Comparison of ENCODE assay signal across 11 cellular contexts in genomic region chr14:95495093-95495492, GRCh38. TPM values are rescaled to one million over a fixed set of nuclear protein-coding genes. Genes with fewer than 3 reads are reported as not detected.
A peak's percentile ranks its signal among the peaks of the same experiment; 100 is the strongest.
DNase-seq lines count a peak whose midpoint lies in the region; ATAC-seq and TF ChIP-seq lines count a peak whose summit lies in the region.
"Had no signal": no experiment of that assay in that cellular context is flagged by ENCODE, and none has a peak within 500 bp of the region (broad histone marks: within the 10 kb centered on the region; RNA-seq: fewer than 3 reads in every experiment).

No MANE protein-coding gene starts in this region.

- ATAC-seq in left colon: no peak
- ATAC-seq in HG03469 (IDR thresholded peaks at IDR 0.05; ENCODE audit: unreplicated experiment): no peak

- H3K27me3 ChIP-seq in HL-60 (ENCODE audit: insufficient read depth, poor library complexity, severe bottlenecking) (no peaks in the 10 kb centered on the region), rectal smooth muscle tissue (ENCODE audit: control insufficient read depth, insufficient read depth, low read length) (no peaks in the 10 kb centered on the region)
- H3K27me3 ChIP-seq: right lobe of liver had no signal

- no peak overlapping the region for H3K4me3 Mint-ChIP-seq in brain

- no peak for TF ChIP-seq CTCF in GM12865 (IDR thresholded peaks at IDR 0.05; ENCODE audit: insufficient read depth, low read depth, low read length, missing control alignments)
- TF ChIP-seq CTCF in HL-60 (IDR thresholded peaks at IDR 0.05; ENCODE audit: insufficient read depth, low read length): no peak
- no peak for TF ChIP-seq CTCF in brain (conservative IDR thresholded peaks at IDR 0.05)

- H3K36me3 Mint-ChIP-seq in brain: no peaks in the 10 kb centered on the region

- no peak overlapping the region for H3K9ac ChIP-seq in rectal smooth muscle tissue (ENCODE audit: low read length)

- H3K4me3 ChIP-seq in GM12865 (ENCODE audit: low read depth, low read length): peak overlapping the region; percentile 48
- no peak overlapping the region for H3K4me3 ChIP-seq in HL-60 (replicated peaks; ENCODE audit: insufficient read depth, low read length)
- no peak overlapping the region for H3K4me3 ChIP-seq in rectal smooth muscle tissue (ENCODE audit: low read length)
- H3K4me3 ChIP-seq: right lobe of liver had no signal

- H3K27ac ChIP-seq in HL-60 (replicated peaks): peak overlapping the region; percentile 75
- peak overlapping the region; percentile 5 for H3K27ac ChIP-seq in rectal smooth muscle tissue (ENCODE audit: low read depth, low read length)
- H3K27ac ChIP-seq: right lobe of liver had no signal

- H3K27ac Mint-ChIP-seq in brain: peak overlapping the region in 3 of 5 experiments; percentile 38 to 66 (median 48)

- DNase-seq in GM12865 (ENCODE audit: low read depth) (no peak), HL-60 (ENCODE audit: low read depth in 1 of 2, low spot score in 1 of 2) (no peak), SW480 (ENCODE audit: low spot score) (no peak), left colon (no peak), occipital lobe (lab: John Stamatoyannopoulos, UW) (no peak)
- DNase-seq: NCI-H446, right lobe of liver, Right ventricle myocardium superior had no signal

- intact Hi-C loops in left colon (cut with DNase I, micrococcal nuclease): no loop called here

- H3K9me3 Mint-ChIP-seq in brain: peaks cover 0 to 12% (median 6%) of the 10 kb centered on the region in 5 experiments

- no peaks in the 10 kb centered on the region for H3K36me3 ChIP-seq in rectal smooth muscle tissue (ENCODE audit: control insufficient read depth, insufficient read depth, low read length)
- H3K36me3 ChIP-seq: right lobe of liver had no signal

- H3K27me3 Mint-ChIP-seq in brain: peaks cover 9% of the 10 kb centered on the region

- H3K4me1 ChIP-seq in rectal smooth muscle tissue (ENCODE audit: control insufficient read depth, insufficient read depth, low read length): peaks cover 4% of the 10 kb centered on the region

- H3K4me1 Mint-ChIP-seq in brain: peaks cover 58% of the 10 kb centered on the region

RNA-seq across cellular contexts. Expression of gene SYNE3, which starts 21.4 kb away (rescaled TPM):
- 2.0 TPM for polyA plus RNA-seq in brain (ENCODE audit: insufficient read depth, low read depth, low replicate concordance)
- total RNA-seq in left colon (10 to 100 TPM; 11.6 to 12.1 TPM), occipital lobe (2.2 TPM)

RNA-seq across cellular contexts. Expression of gene GLRX5, which starts 39.8 kb away (rescaled TPM):
- 109 TPM for polyA plus RNA-seq in brain (ENCODE audit: insufficient read depth, low read depth, low replicate concordance)
- 10 to 100 TPM; 47.4 to 56.4 TPM for total RNA-seq in left colon
- total RNA-seq in occipital lobe: 28.7 TPM
